In the genomic region with DNA sequence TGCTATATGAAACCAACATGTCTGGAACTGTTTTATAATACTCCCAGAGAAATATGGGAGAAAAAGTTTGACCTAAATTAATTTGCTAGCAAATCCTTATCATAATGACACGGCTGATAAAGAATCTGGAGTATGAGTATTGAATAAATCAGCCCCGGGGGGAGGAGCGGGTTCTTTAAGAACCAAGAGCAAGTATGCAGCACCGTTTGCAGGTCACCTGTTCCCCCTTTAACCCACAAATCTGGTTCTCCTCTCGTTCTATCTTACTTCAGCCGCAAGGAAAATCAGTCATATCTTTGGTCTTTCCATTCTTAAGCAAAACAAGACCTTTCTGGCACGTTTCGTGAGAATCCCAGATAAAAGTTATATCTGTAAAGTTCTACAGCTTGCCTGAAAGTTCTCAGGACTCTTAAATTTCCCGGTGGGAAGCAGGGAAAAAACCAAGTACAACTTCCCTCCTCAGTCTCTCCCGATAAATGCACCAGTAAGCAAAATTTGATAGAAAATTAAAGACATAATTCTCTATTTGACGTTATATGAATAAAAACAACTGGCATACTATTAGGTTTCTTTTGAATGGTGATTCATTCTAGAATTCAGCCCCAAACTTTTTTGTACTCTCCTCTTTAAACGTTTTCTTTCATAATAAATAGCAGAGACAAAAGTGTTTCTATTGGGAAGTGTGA, we compare ENCODE assay signal across 16 cellular contexts.
"Had no signal": no experiment of that assay in that cellular context is flagged by ENCODE, and none has a peak within 500 bp of the region (broad histone marks: within the 10 kb centered on the region; RNA-seq: fewer than 3 reads in every experiment).

No MANE protein-coding gene starts in this region.

- H3K4me1 ChIP-seq: gastrocnemius medialis, heart left ventricle, left ventricle myocardium inferior, tibial nerve, vagina had no signal

- DNase-seq: activated CD4-positive, alpha-beta memory T cell treated with anti-CD3 and anti-CD28 coated beads for 36 hours; activated CD4-positive, alpha-beta T cell treated with anti-CD3 and anti-CD28 coated beads for 36 hours; activated gamma-delta T cell treated with Interleukin-2 at 50 U/mL for 16 hours; activated T-cell treated with anti-CD3 and anti-CD28 coated beads, Interleukin-2, amount 50 U/mL, for 72 hours; gastrocnemius medialis; heart left ventricle; kidney; left ventricle myocardium inferior; natural killer cell; nucleus accumbens; posterior cingulate gyrus; stimulated activated CD4-positive, alpha-beta T cell treated with anti-CD3 and anti-CD28 coated beads, Interleukin-4, amount 100 ng/mL, for 24 hours; stimulated activated naive CD4-positive, alpha-beta T cell had no signal

- H3K27me3 ChIP-seq: gastrocnemius medialis, tibial nerve, vagina had no signal

- ATAC-seq: activated CD4-positive, alpha-beta T cell treated with anti-CD3 and anti-CD28 coated beads for 36 hours; activated T-cell treated with anti-CD3 and anti-CD28 coated beads, Interleukin-2, amount 50 U/mL, for 72 hours; gastrocnemius medialis; heart left ventricle; natural killer cell had no signal

- H3K27ac ChIP-seq: gastrocnemius medialis, heart left ventricle, left ventricle myocardium inferior, skin epidermis, tibial nerve, vagina had no signal

- H3K9me3 ChIP-seq: gastrocnemius medialis, heart left ventricle, left ventricle myocardium inferior, tibial nerve, vagina had no signal

- H3K4me3 ChIP-seq: gastrocnemius medialis, heart left ventricle, left ventricle myocardium inferior, skin epidermis, tibial nerve, vagina had no signal

- H3K36me3 ChIP-seq: gastrocnemius medialis, heart left ventricle, left ventricle myocardium inferior, tibial nerve, vagina had no signal
